Comparison of ENCODE assay signal across 13 cellular contexts in genomic region chr7:131540491-131541162, GRCh38. TPM values are rescaled to one million over a fixed set of nuclear protein-coding genes. Genes with fewer than 3 reads are reported as not detected.
DNase-seq lines count a peak whose midpoint lies in the region; ATAC-seq and TF ChIP-seq lines count a peak whose summit lies in the region.
"Had no signal": no experiment of that assay in that cellular context is flagged by ENCODE, and none has a peak within 500 bp of the region (broad histone marks: within the 10 kb centered on the region; RNA-seq: fewer than 3 reads in every experiment).

No MANE protein-coding gene starts in this region.

- no peaks in the 10 kb centered on the region for H3K9me3 ChIP-seq in hepatocyte (ENCODE audit: low read depth)
- H3K9me3 ChIP-seq: adrenal gland, HAP-1 had no signal

- H3K27ac ChIP-seq in hepatocyte = peak overlapping the region; percentile 30

- H3K27me3 ChIP-seq in hepatocyte = no peaks in the 10 kb centered on the region
- H3K27me3 ChIP-seq: adrenal gland had no signal

- H3K79me2 ChIP-seq in hepatocyte = peaks cover 28% of the 10 kb centered on the region

- no peak overlapping the region for H3K4me3 Mint-ChIP-seq in brain
- no peak overlapping the region for H3K4me3 Mint-ChIP-seq in progenitor cell of endocrine pancreas (ENCODE audit: low read depth)
- H3K4me3 Mint-ChIP-seq in activated T-cell treated with anti-CD3 and anti-CD28 coated beads, Interleukin-2, amount 50 U/mL, for 24 hours = no peak overlapping the region
- H3K4me3 Mint-ChIP-seq in immature natural killer cell = no peak overlapping the region
- H3K4me3 Mint-ChIP-seq: T-helper 17 cell had no signal

- peaks cover 15% of the 10 kb centered on the region for H3K4me1 ChIP-seq in hepatocyte (ENCODE audit: insufficient read depth)
- H3K4me1 ChIP-seq: adrenal gland, HAP-1 had no signal

- no peaks in the 10 kb centered on the region for H3K9me2 ChIP-seq in hepatocyte (replicated peaks; ENCODE audit: insufficient read depth)

- peak overlapping the region in 3 of 5 experiments; percentile 42 to 59 (median 48) for H3K27ac Mint-ChIP-seq in brain
- H3K27ac Mint-ChIP-seq in progenitor cell of endocrine pancreas = peak overlapping the region; percentile 84
- no peak overlapping the region for H3K27ac Mint-ChIP-seq in activated T-cell treated with anti-CD3 and anti-CD28 coated beads, Interleukin-2, amount 50 U/mL, for 24 hours
- H3K27ac Mint-ChIP-seq in immature natural killer cell = no peak overlapping the region
- H3K27ac Mint-ChIP-seq: T-helper 17 cell had no signal

- no peak overlapping the region for H3K4me2 ChIP-seq in hepatocyte

- H3K4me3 ChIP-seq in hepatocyte = no peak overlapping the region
- H3K4me3 ChIP-seq: adrenal gland, HAP-1 had no signal

- H3K4me1 Mint-ChIP-seq in brain = peaks cover 51% of the 10 kb centered on the region
- peaks cover 15% of the 10 kb centered on the region for H3K4me1 Mint-ChIP-seq in progenitor cell of endocrine pancreas (ENCODE audit: low read depth)
- H3K4me1 Mint-ChIP-seq in activated T-cell treated with anti-CD3 and anti-CD28 coated beads, Interleukin-2, amount 50 U/mL, for 24 hours (ENCODE audit: low read depth) = peaks cover 1% of the 10 kb centered on the region
- H3K4me1 Mint-ChIP-seq in immature natural killer cell = no peaks in the 10 kb centered on the region

- no peak for ATAC-seq in HG02588 (IDR thresholded peaks at IDR 0.05; ENCODE audit: unreplicated experiment)
- ATAC-seq: esophagus mucosa; stimulated activated naive CD8-positive, alpha-beta T cell treated with anti-CD3 and anti-CD28 coated beads, Interleukin-15, Interleukin-2, amounts not matched to agents 100 U/mL and 50 U/mL, for 24 hours; T-helper 17 cell had no signal

- no peaks in the 10 kb centered on the region for H3K36me3 ChIP-seq in hepatocyte (replicated peaks; ENCODE audit: insufficient read depth, low read depth)
- H3K36me3 ChIP-seq: adrenal gland, HAP-1 had no signal

- 58% methylated on average over 18 of the region's 18 CpGs for WGBS in hepatocyte (ENCODE audit: low lambda C conversion rate, missing lambda C conversion rate)

- DNase-seq in ELF-1 (ENCODE audit: low read depth, low spot score) = peak; percentile 39
- no peak for DNase-seq in hepatocyte (ENCODE audit: low spot score)
- DNase-seq in progenitor cell of endocrine pancreas (ENCODE audit: low spot score, unreplicated experiment) = no peak
- DNase-seq in hypothalamus (lab: John Stamatoyannopoulos, UW) = no peak
- DNase-seq in activated T-cell treated with anti-CD3 and anti-CD28 coated beads, Interleukin-2, amount 50 U/mL, for 24 hours = no peak
- no peak for DNase-seq in immature natural killer cell
- DNase-seq: adrenal gland; stimulated activated naive CD8-positive, alpha-beta T cell treated with anti-CD3 and anti-CD28 coated beads, Interleukin-15, Interleukin-2, amounts not matched to agents 100 U/mL and 50 U/mL, for 24 hours; T-helper 17 cell had no signal

- TF ChIP-seq CTCF in brain (conservative IDR thresholded peaks at IDR 0.05) (no peak), hepatocyte (IDR thresholded peaks at IDR 0.05; ENCODE audit: poor library complexity) (peak; percentile 11), progenitor cell of endocrine pancreas (IDR thresholded peaks at IDR 0.05; ENCODE audit: unreplicated experiment) (peak; percentile 20)

- H3K36me3 Mint-ChIP-seq in brain (no peaks in the 10 kb centered on the region), progenitor cell of endocrine pancreas (ENCODE audit: insufficient read depth) (no peaks in the 10 kb centered on the region), immature natural killer cell (no peaks in the 10 kb centered on the region)
- no peaks in the 10 kb centered on the region for H3K36me3 Mint-ChIP-seq in activated T-cell treated with anti-CD3 and anti-CD28 coated beads, Interleukin-2, amount 50 U/mL, for 24 hours (ENCODE audit: low read depth)

- H2AFZ ChIP-seq in hepatocyte = no peak overlapping the region

- H3K9me3 Mint-ChIP-seq in brain = peaks cover 0 to 2% (median 0%) of the 10 kb centered on the region in 5 experiments
- no peaks in the 10 kb centered on the region for H3K9me3 Mint-ChIP-seq in progenitor cell of endocrine pancreas (ENCODE audit: low read depth)
- H3K9me3 Mint-ChIP-seq in activated T-cell treated with anti-CD3 and anti-CD28 coated beads, Interleukin-2, amount 50 U/mL, for 24 hours = no peaks in the 10 kb centered on the region
- no peaks in the 10 kb centered on the region for H3K9me3 Mint-ChIP-seq in immature natural killer cell

- H3K27me3 Mint-ChIP-seq in brain = no peaks in the 10 kb centered on the region
- H3K27me3 Mint-ChIP-seq in progenitor cell of endocrine pancreas = no peaks in the 10 kb centered on the region
- H3K27me3 Mint-ChIP-seq in activated T-cell treated with anti-CD3 and anti-CD28 coated beads, Interleukin-2, amount 50 U/mL, for 24 hours = no peaks in the 10 kb centered on the region
- H3K27me3 Mint-ChIP-seq in immature natural killer cell (ENCODE audit: low read depth in 3 of 3) = peaks cover 0 to 3% (median 2%) of the 10 kb centered on the region in 3 donors

- no peaks in the 10 kb centered on the region for H4K20me1 ChIP-seq in hepatocyte (ENCODE audit: insufficient read depth, poor library complexity, severe bottlenecking)

RNA-seq across cellular contexts. Expression of gene PODXL, which starts 15.8 kb away (rescaled TPM):
- polyA plus RNA-seq in brain (ENCODE audit: insufficient read depth, low read depth, low replicate concordance) = 39.8 TPM
- total RNA-seq in hepatocyte = 52.8 and 77.3 TPM in 2 replicates
- polyA plus RNA-seq in hepatocyte = 84.1 and 99.2 TPM in 2 replicates
- 21.2 and 27.0 TPM in 2 replicates for total RNA-seq in progenitor cell of endocrine pancreas
- polyA plus RNA-seq in immature natural killer cell = under 1 TPM in 2 of 3 donors, not detected in 1; 0.10 to 0.56 TPM

Comparison
In these comparisons a context has a peak if more than half of its experiments do, and no peak if none do; other contexts are left out.
1. H3K27ac Mint-ChIP-seq: peak in brain (3 of 5) and progenitor cell of endocrine pancreas (single experiment); none in activated T-cell treated with anti-CD3 and anti-CD28 coated beads, Interleukin-2, amount 50 U/mL, for 24 hours (single experiment) and immature natural killer cell (0 of 6).
2. CTCF ChIP-seq: peak in hepatocyte (single experiment) and progenitor cell of endocrine pancreas (single experiment); none in brain (0 of 2).
3. RNA of gene PODXL, which starts 15.8 kb away (polyA plus RNA-seq): 84.1 to 99.2 TPM in hepatocyte and 39.8 TPM in brain (single experiment); 0.10 to 0.56 TPM in immature natural killer cell; every median in the first group is over 10 times any median in the second.